ENCODE assay signal across 1 cellular context in genomic region chr17:7023576-7024401, GRCh38.
A peak's percentile ranks its signal among the peaks of the same experiment; 100 is the strongest.
TF ChIP-seq lines count a peak whose summit lies in the region.

No MANE protein-coding gene starts in this region.

TF ChIP-seq in WTC11, 78 proteins besides CTCF, POLR2A, EP300 and RAD21 (continued from another document):
- TF ChIP-seq E2F4 (CRISPR knock-in tag; IDR thresholded peaks at IDR 0.05; ENCODE audit: borderline replicate concordance, low read depth), result no peak
- 0 out of 2 replicates have a peak, but pooled peaks have one; percentile 12 for TF ChIP-seq USF1 (CRISPR knock-in tag; IDR thresholded peaks at IDR 0.05)
- no peak for TF ChIP-seq E2F5 (CRISPR knock-in tag; IDR thresholded peaks at IDR 0.05)
- no peak for TF ChIP-seq ATF1 (CRISPR knock-in tag; IDR thresholded peaks at IDR 0.05)
- no peak for TF ChIP-seq ZNF425 (CRISPR knock-in tag; conservative IDR thresholded peaks at IDR 0.05)
- TF ChIP-seq FOXJ3 (CRISPR knock-in tag; IDR thresholded peaks at IDR 0.05; ENCODE audit: borderline replicate concordance), result no peak
